In the genomic region with DNA sequence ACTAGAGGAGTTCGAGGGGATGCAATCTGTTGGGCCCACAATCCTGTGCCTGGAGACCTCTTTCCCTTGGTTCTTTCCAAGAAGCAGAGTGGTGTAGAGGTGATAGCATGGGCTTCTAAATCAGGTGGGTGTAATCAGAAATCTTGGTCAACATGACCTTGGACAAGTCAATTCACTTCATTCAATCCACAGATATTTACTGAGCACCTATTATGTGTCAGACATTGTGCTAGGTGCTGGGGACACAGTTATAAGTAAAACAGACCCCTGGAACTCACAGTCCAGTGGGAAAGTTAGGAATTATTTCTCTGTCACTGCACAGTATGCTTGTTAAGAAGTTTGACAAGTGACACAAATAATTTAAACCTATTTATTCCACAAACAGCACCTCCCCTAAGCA, we compare ENCODE assay signal across 20 cellular contexts. TPM values are rescaled to one million over a fixed set of nuclear protein-coding genes. Genes with fewer than 3 reads are reported as not detected.
DNase-seq lines count a peak whose midpoint lies in the region; ATAC-seq and TF ChIP-seq lines count a peak whose summit lies in the region.
"Had no signal": no experiment of that assay in that cellular context is flagged by ENCODE, and none has a peak within 500 bp of the region (broad histone marks: within the 10 kb centered on the region; RNA-seq: fewer than 3 reads in every experiment).

No MANE protein-coding gene starts in this region.

- TF ChIP-seq CTCF in SK-N-SH (IDR thresholded peaks at IDR 0.05): no peak
- no peak for TF ChIP-seq CTCF in WERI-Rb-1 (IDR thresholded peaks at IDR 0.05; ENCODE audit: low read depth, low read length)

- H3K27ac ChIP-seq in SK-N-SH (ENCODE audit: low read depth in 2 of 2, low read length in 1 of 2) (no peak overlapping the region), layer of hippocampus (ENCODE audit: low read depth, low read length) (peak overlapping the region; percentile 76), WERI-Rb-1 (no peak overlapping the region)
- H3K27ac ChIP-seq in CD8-positive, alpha-beta memory T cell (ENCODE audit: low read depth, low read length): peak overlapping the region; percentile 29
- H3K27ac ChIP-seq: 22Rv1, ascending aorta, colonic mucosa, psoas muscle, upper lobe of right lung had no signal

- H3K4me1 ChIP-seq in SK-N-SH (ENCODE audit: control insufficient read depth in 1 of 2, insufficient read depth in 2 of 2, low read depth in 1 of 2, low read length in 1 of 2): peaks cover 7 to 25% of the 10 kb centered on the region in 2 experiments; a peak in 2 of 4 replicates
- peaks cover 37% of the 10 kb centered on the region for H3K4me1 ChIP-seq in CD8-positive, alpha-beta memory T cell (ENCODE audit: insufficient read depth, low read length)

- POLR2A ChIA-PET in SK-N-SH (lab: Yijun Ruan, JAX): no interaction called here
- POLR2A ChIA-PET in CD8-positive, alpha-beta memory T cell (lab: Charles Lee): interaction anchor here (0.9 to 1.4 kb wide), 4 partner anchors 10 to 34 kb away, joined by 5 to 8 read pairs (median 7); partner anchors contain the start of gene PXMP4

- H3K27ac Mint-ChIP-seq in CD8-positive, alpha-beta memory T cell: peak overlapping the region; percentile 76 to 92 (median 87)
- H3K27ac Mint-ChIP-seq in activated T-helper 17 cell treated with anti-CD3 and anti-CD28 coated beads, Interleukin-2, amount 50 U/mL, for 72 hours: peak overlapping the region; percentile 46
- H3K27ac Mint-ChIP-seq: nephron progenitor cell; stimulated activated naive B cell treated with anti-CD40 and anti-IgM and Interleukin-4, amounts not matched to agents 10 μg/mL and 1 μg/mL and 100 μg/mL, for 72 hours had no signal

- peak overlapping the region in 3 of 7 donors; percentile 24 to 83 (median 70) for H3K4me3 Mint-ChIP-seq in CD8-positive, alpha-beta memory T cell
- H3K4me3 Mint-ChIP-seq in activated T-helper 17 cell treated with anti-CD3 and anti-CD28 coated beads, Interleukin-2, amount 50 U/mL, for 72 hours: no peak overlapping the region
- H3K4me3 Mint-ChIP-seq: nephron progenitor cell; stimulated activated naive B cell treated with anti-CD40 and anti-IgM and Interleukin-4, amounts not matched to agents 10 μg/mL and 1 μg/mL and 100 μg/mL, for 72 hours had no signal

- no peaks in the 10 kb centered on the region for H3K36me3 Mint-ChIP-seq in CD8-positive, alpha-beta memory T cell
- H3K36me3 Mint-ChIP-seq in activated T-helper 17 cell treated with anti-CD3 and anti-CD28 coated beads, Interleukin-2, amount 50 U/mL, for 72 hours (ENCODE audit: low read depth): peaks cover 11% of the 10 kb centered on the region
- H3K36me3 Mint-ChIP-seq: CD14-positive monocyte had no signal

- 0 out of 2 replicates have a peak overlapping the region, but pooled peaks have one; percentile 2 for H3K4me2 ChIP-seq in SK-N-SH

- CTCF ChIA-PET in SK-N-SH (lab: Yijun Ruan, JAX): no interaction called here
- CTCF ChIA-PET in CD8-positive, alpha-beta memory T cell (lab: Charles Lee): interaction anchor here (2.0 to 4.5 kb wide), 2 partner anchors 22 to 43 kb away, joined by 5 to 26 read pairs; partner anchors contain the start of genes ACTL10 and ZNF341

- H3K4me3 ChIP-seq in SK-N-SH (ENCODE audit: low read depth in 2 of 2, low read length in 1 of 2) (no peak overlapping the region), WERI-Rb-1 (ENCODE audit: low read depth, low read length) (no peak overlapping the region)
- no peak overlapping the region for H3K4me3 ChIP-seq in CD8-positive, alpha-beta memory T cell (ENCODE audit: low read length)
- H3K4me3 ChIP-seq: ascending aorta, colonic mucosa, lung, psoas muscle, spleen, upper lobe of right lung had no signal

- no peaks in the 10 kb centered on the region for H3K9me2 ChIP-seq in SK-N-SH

- H3K27me3 ChIP-seq in SK-N-SH (ENCODE audit: insufficient read depth): no peaks in the 10 kb centered on the region
- H3K27me3 ChIP-seq in CD8-positive, alpha-beta memory T cell (ENCODE audit: insufficient read depth, low read length, poor library complexity, severe bottlenecking): no peaks in the 10 kb centered on the region
- H3K27me3 ChIP-seq in layer of hippocampus (ENCODE audit: control insufficient read depth, insufficient read depth, low read length): no peaks in the 10 kb centered on the region
- H3K27me3 ChIP-seq in WERI-Rb-1 (ENCODE audit: insufficient read depth, low read depth, severe bottlenecking): no peaks in the 10 kb centered on the region
- H3K27me3 ChIP-seq: ascending aorta, colonic mucosa, spleen, upper lobe of right lung had no signal

- H3K36me3 ChIP-seq in SK-N-SH (replicated peaks in 1 of 2; ENCODE audit: control insufficient read depth in 1 of 2, insufficient read depth in 2 of 2, low read length in 1 of 2): no peaks in the 10 kb centered on the region
- H3K36me3 ChIP-seq in CD8-positive, alpha-beta memory T cell (ENCODE audit: insufficient read depth, low read length): no peaks in the 10 kb centered on the region
- peaks cover 11% of the 10 kb centered on the region for H3K36me3 ChIP-seq in WERI-Rb-1
- H3K36me3 ChIP-seq: ascending aorta, colonic mucosa, spleen, upper lobe of right lung had no signal

- no peaks in the 10 kb centered on the region for H3F3A ChIP-seq in SK-N-SH (replicated peaks; ENCODE audit: insufficient read depth)

- H3K27me3 Mint-ChIP-seq in CD8-positive, alpha-beta memory T cell: no peaks in the 10 kb centered on the region
- no peaks in the 10 kb centered on the region for H3K27me3 Mint-ChIP-seq in activated T-helper 17 cell treated with anti-CD3 and anti-CD28 coated beads, Interleukin-2, amount 50 U/mL, for 72 hours
- H3K27me3 Mint-ChIP-seq: stimulated activated naive B cell treated with anti-CD40 and anti-IgM and Interleukin-4, amounts not matched to agents 10 μg/mL and 1 μg/mL and 100 μg/mL, for 72 hours had no signal

- no peaks in the 10 kb centered on the region; the same call in 1 of the 2 replicates for H4K20me1 ChIP-seq in SK-N-SH (ENCODE audit: insufficient read depth)

- no peak overlapping the region for H2AFZ ChIP-seq in SK-N-SH (ENCODE audit: low read depth)

- TF ChIP-seq RAD21 in SK-N-SH (IDR thresholded peaks at IDR 0.05; ENCODE audit: low read length): no peak

- peaks cover 33 to 40% (median 37%) of the 10 kb centered on the region in 3 donors for H3K4me1 Mint-ChIP-seq in CD8-positive, alpha-beta memory T cell
- H3K4me1 Mint-ChIP-seq in activated T-helper 17 cell treated with anti-CD3 and anti-CD28 coated beads, Interleukin-2, amount 50 U/mL, for 72 hours: peaks cover 24% of the 10 kb centered on the region

- TF ChIP-seq EP300 in SK-N-SH (IDR thresholded peaks at IDR 0.05; ENCODE audit: borderline replicate concordance in 1 of 2, low read depth in 1 of 2, low read length in 1 of 2): no peak

- no peaks in the 10 kb centered on the region for H3K9me3 Mint-ChIP-seq in CD8-positive, alpha-beta memory T cell
- H3K9me3 Mint-ChIP-seq in activated T-helper 17 cell treated with anti-CD3 and anti-CD28 coated beads, Interleukin-2, amount 50 U/mL, for 72 hours: no peaks in the 10 kb centered on the region
- H3K9me3 Mint-ChIP-seq: CD14-positive monocyte; nephron progenitor cell; stimulated activated naive B cell treated with anti-CD40 and anti-IgM and Interleukin-4, amounts not matched to agents 10 μg/mL and 1 μg/mL and 100 μg/mL, for 72 hours had no signal

- WGBS in SK-N-SH (ENCODE audit: low lambda C conversion rate): 100% methylated on average over 1 of the region's 1 CpG

- no peaks in the 10 kb centered on the region for H3K9me3 ChIP-seq in SK-N-SH
- no peaks in the 10 kb centered on the region for H3K9me3 ChIP-seq in CD8-positive, alpha-beta memory T cell (ENCODE audit: low read length)
- H3K9me3 ChIP-seq in WERI-Rb-1 (ENCODE audit: severe bottlenecking): no peaks in the 10 kb centered on the region
- H3K9me3 ChIP-seq: ascending aorta, colonic mucosa, psoas muscle, spleen, upper lobe of right lung had no signal

- peaks cover 11% of the 10 kb centered on the region for H3K79me2 ChIP-seq in SK-N-SH (ENCODE audit: insufficient read depth)

- ATAC-seq in SK-N-SH treated with all-trans-retinoic acid at 6 μM for 48 hours: no peak
- no peak for ATAC-seq in activated T-helper 17 cell treated with anti-CD3 and anti-CD28 coated beads, Interleukin-2, amount 50 U/mL, for 72 hours (replicated peaks)
- ATAC-seq: psoas muscle; stimulated activated naive B cell treated with anti-CD40 and anti-IgM and Interleukin-4, amounts not matched to agents 10 μg/mL and 1 μg/mL and 100 μg/mL, for 72 hours; upper lobe of right lung had no signal

- no peak for DNase-seq in SK-N-SH
- DNase-seq in CD8-positive, alpha-beta memory T cell: no peak
- DNase-seq in NCI-H2029 (lab: John Stamatoyannopoulos, UW): no peak
- DNase-seq in UCSD-AML1 (lab: John Stamatoyannopoulos, UW; ENCODE audit: unreplicated experiment): no peak
- no peak for DNase-seq in WERI-Rb-1
- DNase-seq: colonic mucosa; NCI-H2107; nephron progenitor cell; psoas muscle; spleen; stimulated activated naive B cell treated with anti-CD40 and anti-IgM and Interleukin-4, amounts not matched to agents 10 μg/mL and 1 μg/mL and 100 μg/mL, for 72 hours; upper lobe of right lung had no signal

- H3K9ac ChIP-seq in SK-N-SH: no peak overlapping the region

RNA-seq across cellular contexts. Expression of gene E2F1, which starts 3.3 kb away (rescaled TPM):
- 12.4 and 15.0 TPM in 2 replicates for polyA plus RNA-seq in SK-N-SH (2012; rRNA removed)
- polyA plus RNA-seq in SK-N-SH (2012; cell fraction: cytosol; rRNA removed): 7.9 and 11.4 TPM in 2 replicates
- 32.7 and 45.1 TPM in 2 replicates for polyA plus RNA-seq in SK-N-SH (2012; cell fraction: nucleus; rRNA removed)
- 10 to 100 TPM; 68.8 to 72.3 TPM for total RNA-seq in CD8-positive, alpha-beta memory T cell
- 0.52 TPM for polyA plus RNA-seq in CD8-positive, alpha-beta memory T cell
- 10 to 100 TPM; 40.2 to 65.4 TPM for total RNA-seq in activated T-helper 17 cell treated with anti-CD3 and anti-CD28 coated beads, Interleukin-2, amount 50 U/mL, for 72 hours

RNA-seq across cellular contexts. Expression of gene NECAB3, which starts 15.3 kb away (rescaled TPM):
- 20.1 and 25.1 TPM in 2 replicates for polyA plus RNA-seq in SK-N-SH (2012; rRNA removed)
- 5.8 and 10.6 TPM in 2 replicates for polyA plus RNA-seq in SK-N-SH (2012; cell fraction: cytosol; rRNA removed)
- 112 and 142 TPM in 2 replicates for polyA plus RNA-seq in SK-N-SH (2012; cell fraction: nucleus; rRNA removed)
- 10 to 100 TPM; 19.0 to 20.6 TPM for total RNA-seq in CD8-positive, alpha-beta memory T cell
- 2.7 TPM for polyA plus RNA-seq in CD8-positive, alpha-beta memory T cell
- 10 to 100 TPM; 20.8 to 26.5 TPM for total RNA-seq in activated T-helper 17 cell treated with anti-CD3 and anti-CD28 coated beads, Interleukin-2, amount 50 U/mL, for 72 hours

RNA-seq across cellular contexts. Expression of gene ACTL10, which starts 22.8 kb away (rescaled TPM):
- polyA plus RNA-seq in SK-N-SH (2012; rRNA removed): 0.19 and 0.25 TPM in 2 replicates
- polyA plus RNA-seq in SK-N-SH (2012; cell fraction: cytosol; rRNA removed): 0.09 and 0.20 TPM in 2 replicates
- polyA plus RNA-seq in SK-N-SH (2012; cell fraction: nucleus; rRNA removed): 0.32 and 0.33 TPM in 2 replicates
- 1 to 10 TPM; 3.8 to 4.6 TPM for total RNA-seq in CD8-positive, alpha-beta memory T cell
- 6.6 TPM for polyA plus RNA-seq in CD8-positive, alpha-beta memory T cell
- 1 to 10 TPM; 1.5 to 2.6 TPM for total RNA-seq in activated T-helper 17 cell treated with anti-CD3 and anti-CD28 coated beads, Interleukin-2, amount 50 U/mL, for 72 hours

RNA-seq across cellular contexts. Expression of gene C20orf144, which starts 27.4 kb away (rescaled TPM):
- polyA plus RNA-seq in SK-N-SH (2012; rRNA removed): 0.12 and 0.13 TPM in 2 replicates
- polyA plus RNA-seq in SK-N-SH (2012; cell fraction: cytosol; rRNA removed): 0.10 and 0.18 TPM in 2 replicates
- 0.08 and 0.15 TPM in 2 replicates for polyA plus RNA-seq in SK-N-SH (2012; cell fraction: nucleus; rRNA removed)
- total RNA-seq in CD8-positive, alpha-beta memory T cell: under 1 TPM; 0.16 to 0.24 TPM
- not detected for polyA plus RNA-seq in CD8-positive, alpha-beta memory T cell
- total RNA-seq in activated T-helper 17 cell treated with anti-CD3 and anti-CD28 coated beads, Interleukin-2, amount 50 U/mL, for 72 hours: under 1 TPM; 0.26 to 0.41 TPM
- total RNA-seq: ascending aorta, Daoy, psoas muscle had no signal
- polyA plus RNA-seq: CD14-positive monocyte had no signal

RNA-seq across cellular contexts. Expression of gene PXMP4, which starts 30.6 kb away (rescaled TPM):
- polyA plus RNA-seq in SK-N-SH (2012; rRNA removed): 5.6 and 5.7 TPM in 2 replicates
- 2.0 and 3.4 TPM in 2 replicates for polyA plus RNA-seq in SK-N-SH (2012; cell fraction: cytosol; rRNA removed)
- polyA plus RNA-seq in SK-N-SH (2012; cell fraction: nucleus; rRNA removed): 2.9 and 4.0 TPM in 2 replicates
- total RNA-seq in CD8-positive, alpha-beta memory T cell: 1 to 10 TPM; 8.4 to 9.1 TPM
- 23.6 TPM for polyA plus RNA-seq in CD8-positive, alpha-beta memory T cell
- total RNA-seq in activated T-helper 17 cell treated with anti-CD3 and anti-CD28 coated beads, Interleukin-2, amount 50 U/mL, for 72 hours: 1 to 10 TPM; 6.7 to 8.0 TPM

Comparison
In these comparisons a context has a peak if more than half of its experiments do, and no peak if none do; other contexts are left out.
1. H3K27ac ChIP-seq: peak in CD8-positive, alpha-beta memory T cell (single experiment) and layer of hippocampus (single experiment); none in SK-N-SH (0 of 2) and WERI-Rb-1 (single experiment).